26 cellular contexts compared by ENCODE assay signal in the genomic region with DNA sequence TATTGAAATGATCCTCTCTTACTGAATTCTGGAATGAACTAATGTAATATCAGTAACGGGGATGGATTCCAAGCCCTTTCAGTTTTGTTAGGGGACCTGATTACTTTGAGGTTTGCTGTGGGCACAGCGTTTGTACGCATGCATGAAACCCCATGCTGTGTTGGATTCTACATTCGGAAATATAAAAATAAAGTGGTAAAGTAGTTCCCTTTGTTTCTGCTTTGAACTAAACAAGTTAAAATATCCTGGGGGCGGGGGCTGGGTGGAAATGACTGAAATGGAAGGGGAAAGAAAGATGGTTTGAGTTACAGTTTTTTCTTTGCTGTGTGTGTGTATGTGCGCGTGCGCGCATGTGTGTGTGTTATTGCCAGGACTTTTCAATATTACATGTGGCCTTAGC.
"Had no signal": no experiment of that assay in that cellular context is flagged by ENCODE, and none has a peak within 500 bp of the region (broad histone marks: within the 10 kb centered on the region; RNA-seq: fewer than 3 reads in every experiment).

No MANE protein-coding gene starts in this region.

- ATAC-seq: effector memory CD8-positive, alpha-beta T cell; esophagus mucosa; foreskin keratinocyte; gastrocnemius medialis; gastroesophageal sphincter; heart left ventricle; heart right ventricle had no signal

- H3K9me3 Mint-ChIP-seq: dendritic cell treated with granulocyte-macrophage colony-stimulating factor and Interleukin-4, amounts not matched to agents 40 ng/mL and 50 ng/mL, for 4 days; endodermal cell had no signal

- H3K4me3 ChIP-seq: colonic mucosa, coronary artery, dorsolateral prefrontal cortex, esophagus muscularis mucosa, esophagus squamous epithelium, gastrocnemius medialis, gastroesophageal sphincter, heart left ventricle, heart right ventricle, hepatocyte had no signal

- DNase-seq: colonic mucosa; cortex of kidney; dermis blood vessel endothelial cell; dorsolateral prefrontal cortex; effector CD4-positive, alpha-beta T cell; effector CD8-positive, alpha-beta T cell; effector memory CD4-positive, alpha-beta T cell; effector memory CD8-positive, alpha-beta T cell; endodermal cell; erythroblast; esophagus squamous epithelium; foreskin fibroblast; foreskin keratinocyte; foreskin melanocyte; gastrocnemius medialis; glutamatergic neuron; head of caudate nucleus; heart left ventricle; heart right ventricle had no signal

- H3K27ac Mint-ChIP-seq: dendritic cell treated with granulocyte-macrophage colony-stimulating factor and Interleukin-4, amounts not matched to agents 40 ng/mL and 50 ng/mL, for 4 days; effector memory CD8-positive, alpha-beta T cell; endodermal cell had no signal

- H3K27me3 Mint-ChIP-seq: dendritic cell treated with granulocyte-macrophage colony-stimulating factor and Interleukin-4, amounts not matched to agents 40 ng/mL and 50 ng/mL, for 4 days; effector memory CD8-positive, alpha-beta T cell had no signal

- H3K27ac ChIP-seq: colonic mucosa, coronary artery, dorsolateral prefrontal cortex, epithelial cell of prostate, esophagus muscularis mucosa, esophagus squamous epithelium, foreskin keratinocyte, gastrocnemius medialis, gastroesophageal sphincter, heart left ventricle, heart right ventricle, hepatocyte had no signal

- H3K9me3 ChIP-seq: colonic mucosa, esophagus muscularis mucosa, esophagus squamous epithelium, gastrocnemius medialis, gastroesophageal sphincter, heart left ventricle, heart right ventricle had no signal

- H3K4me3 Mint-ChIP-seq: dendritic cell treated with granulocyte-macrophage colony-stimulating factor and Interleukin-4, amounts not matched to agents 40 ng/mL and 50 ng/mL, for 4 days; effector memory CD8-positive, alpha-beta T cell; endodermal cell had no signal

- H3K4me1 ChIP-seq: colonic mucosa, esophagus squamous epithelium, foreskin keratinocyte, gastrocnemius medialis, heart left ventricle had no signal

- H3K27me3 ChIP-seq: colonic mucosa, dorsolateral prefrontal cortex, esophagus muscularis mucosa, esophagus squamous epithelium, foreskin keratinocyte, gastrocnemius medialis, gastroesophageal sphincter, heart left ventricle, heart right ventricle, hepatocyte had no signal

- H3K36me3 ChIP-seq: colonic mucosa, esophagus muscularis mucosa, esophagus squamous epithelium, gastrocnemius medialis, gastroesophageal sphincter, heart left ventricle, heart right ventricle had no signal
